In the genomic region with DNA sequence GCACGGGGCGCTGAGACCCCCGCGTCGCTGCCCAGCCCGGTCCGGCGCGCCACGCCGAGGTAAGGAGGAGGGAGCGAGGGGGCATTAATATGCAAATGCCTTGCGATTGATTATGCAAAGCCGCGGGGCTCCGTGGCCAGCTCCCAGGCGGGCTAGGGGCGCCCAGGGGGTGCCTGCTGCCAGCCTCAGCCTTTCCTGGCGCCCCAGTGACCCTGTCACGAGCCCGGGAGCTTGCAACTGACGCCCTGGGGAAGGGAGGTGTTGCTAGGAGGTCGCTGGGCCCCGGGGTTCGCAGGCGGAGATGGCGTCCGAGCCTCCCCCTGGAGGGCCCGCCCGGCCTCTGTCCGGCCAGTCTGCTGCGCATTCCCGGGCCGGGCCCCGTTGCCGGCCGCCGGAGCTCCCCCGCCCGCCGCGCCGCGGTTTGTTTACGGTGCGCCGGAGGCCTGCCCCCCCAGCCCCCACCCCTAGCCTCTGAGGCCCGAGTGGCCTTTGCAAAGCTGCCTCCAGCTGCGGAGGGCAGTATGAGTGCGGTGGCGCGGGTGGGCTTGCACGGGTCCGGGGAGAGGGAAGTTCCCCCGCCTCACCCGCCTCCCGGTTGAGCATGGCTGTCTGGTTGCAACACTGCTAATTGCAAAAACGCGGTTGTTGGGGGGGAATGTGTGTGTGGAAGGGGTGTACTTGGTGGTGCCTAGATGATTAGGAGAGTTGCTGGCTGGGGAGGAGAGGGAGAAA, we compare ENCODE assay signal across 9 cellular contexts. TPM values are rescaled to one million over a fixed set of nuclear protein-coding genes. Genes with fewer than 3 reads are reported as not detected.
DNase-seq lines count a peak whose midpoint lies in the region; ATAC-seq and TF ChIP-seq lines count a peak whose summit lies in the region.
"Had no signal": no experiment of that assay in that cellular context is flagged by ENCODE, and none has a peak within 500 bp of the region (broad histone marks: within the 10 kb centered on the region; RNA-seq: fewer than 3 reads in every experiment).

No MANE protein-coding gene starts in this region.

- peak overlapping the region; percentile 86 to 97 (median 94) for H3K4me3 Mint-ChIP-seq in naive thymus-derived CD4-positive, alpha-beta T cell

- H3K36me3 Mint-ChIP-seq in naive thymus-derived CD4-positive, alpha-beta T cell: peaks cover 0 to 5% (median 0%) of the 10 kb centered on the region in 5 donors

- peak; percentile 21 for ATAC-seq in GM19023 (IDR thresholded peaks at IDR 0.05; ENCODE audit: unreplicated experiment)
- ATAC-seq in naive thymus-derived CD4-positive, alpha-beta T cell: peak; percentile 43

- intact Hi-C loops in naive thymus-derived CD4-positive, alpha-beta T cell (cut with micrococcal nuclease): loop anchor here (1.0 to 5.0 kb wide), 4 partner anchors 33 to 104 kb away; a partner anchor contains a TSS

- H3K36me3 ChIP-seq in esophagus (ENCODE audit: control insufficient read depth in 2 of 2, insufficient read depth in 2 of 2, low read length in 1 of 2): no peaks in the 10 kb centered on the region
- peaks cover 0 to 3% (median 0%) of the 10 kb centered on the region in 3 experiments for H3K36me3 ChIP-seq in naive thymus-derived CD4-positive, alpha-beta T cell (ENCODE audit: control insufficient read depth in 2 of 3, insufficient read depth in 3 of 3, low read length in 3 of 3)

- peaks cover 0 to 55% (median 0%) of the 10 kb centered on the region in 5 donors for H3K27me3 Mint-ChIP-seq in naive thymus-derived CD4-positive, alpha-beta T cell

- no peaks in the 10 kb centered on the region for H3K9me3 Mint-ChIP-seq in naive thymus-derived CD4-positive, alpha-beta T cell

- H3K27me3 ChIP-seq in esophagus (ENCODE audit: control insufficient read depth in 1 of 2, insufficient read depth in 2 of 2, low read length in 2 of 2): no peaks in the 10 kb centered on the region
- no peaks in the 10 kb centered on the region for H3K27me3 ChIP-seq in naive thymus-derived CD4-positive, alpha-beta T cell (ENCODE audit: control insufficient read depth in 2 of 2, insufficient read depth in 2 of 2, low read length in 2 of 2)

- WGBS in esophagus, 2 donors: 1% methylated on average over 38 to 59 of the region's 59 CpGs

- POLR2A ChIA-PET in AG04449 (lab: Yijun Ruan, JAX): interaction anchor here (0.9 kb wide), 1 partner anchor 75 kb away, joined by 3 read pairs; no protein-coding TSS in a partner anchor
- POLR2A ChIA-PET in naive thymus-derived CD4-positive, alpha-beta T cell (lab: Charles Lee): interaction anchor here (0.9 to 7.2 kb wide), 11 partner anchors 8 to 59 kb away, joined by 3 to 62 read pairs (median 6); a partner anchor contains a TSS

- DNase-seq in AG04449 (ENCODE audit: low read depth, low spot score): no peak
- peak; percentile 56 for DNase-seq in HuH-7 (ENCODE audit: low spot score)
- DNase-seq in naive thymus-derived CD4-positive, alpha-beta T cell: peak in 4 of 9 donors; percentile 16 to 52 (median 35)
- DNase-seq in DMS153 treated with DMSO at 0.1 percent for 48 hours (lab: John Stamatoyannopoulos, UW; ENCODE audit: unreplicated experiment): no peak
- DNase-seq in GM19240 (ENCODE audit: insufficient read length, low spot score): no peak

- H3K4me3 ChIP-seq in AG04449 (ENCODE audit: low read depth, low read length) (peak overlapping the region; percentile 90), WI38 (ENCODE audit: low read depth, low read length) (peak overlapping the region; percentile 94), esophagus (ENCODE audit: low read depth in 1 of 2, low read length in 2 of 2) (peak overlapping the region; percentile 57 to 90)
- peak overlapping the region; percentile 81 for H3K4me3 ChIP-seq in naive thymus-derived CD4-positive, alpha-beta T cell (ENCODE audit: low read length)

- peaks cover 17 to 23% of the 10 kb centered on the region in 2 donors for H3K4me1 ChIP-seq in esophagus (ENCODE audit: control insufficient read depth in 2 of 2, insufficient read depth in 2 of 2, low read length in 1 of 2)
- H3K4me1 ChIP-seq in naive thymus-derived CD4-positive, alpha-beta T cell (ENCODE audit: control insufficient read depth in 2 of 2, insufficient read depth in 2 of 2, low read length in 2 of 2): peaks cover 23 to 40% of the 10 kb centered on the region in 2 donors

- peaks cover 34 to 56% (median 48%) of the 10 kb centered on the region in 7 donors for H3K4me1 Mint-ChIP-seq in naive thymus-derived CD4-positive, alpha-beta T cell

- peaks cover 0 to 2% of the 10 kb centered on the region in 2 donors for H3K9me3 ChIP-seq in esophagus (ENCODE audit: control insufficient read depth in 2 of 2, insufficient read depth in 1 of 2, low read depth in 1 of 2, low read length in 1 of 2)
- H3K9me3 ChIP-seq in naive thymus-derived CD4-positive, alpha-beta T cell (ENCODE audit: control insufficient read depth in 2 of 3, low read length in 3 of 3): no peaks in the 10 kb centered on the region

- H3K27ac ChIP-seq in esophagus (ENCODE audit: low read depth in 2 of 2, low read length in 1 of 2): peak overlapping the region; percentile 65 to 87
- peak overlapping the region; percentile 84 for H3K27ac ChIP-seq in naive thymus-derived CD4-positive, alpha-beta T cell (ENCODE audit: low read depth, low read length)

- TF ChIP-seq CTCF in AG04449 (IDR thresholded peaks at IDR 0.05; ENCODE audit: insufficient read depth, low read length, missing control alignments) (no peak), WI38 (IDR thresholded peaks at IDR 0.05; ENCODE audit: low read depth, low read length) (no peak)

- H3K27ac Mint-ChIP-seq in naive thymus-derived CD4-positive, alpha-beta T cell: peak overlapping the region in 8 of 9 donors; percentile 77 to 95 (median 89)

- CTCF ChIA-PET in AG04449 (lab: Yijun Ruan, JAX): interaction anchor here (1.3 to 6.3 kb wide), 8 partner anchors 14 to 105 kb away, joined by 4 to 153 read pairs (median 12); no protein-coding TSS in a partner anchor
- CTCF ChIA-PET in naive thymus-derived CD4-positive, alpha-beta T cell (lab: Charles Lee): interaction anchor here (0.6 to 11.1 kb wide), 11 partner anchors 10 to 105 kb away, joined by 3 to 127 read pairs (median 5); a partner anchor contains a TSS

RNA-seq across cellular contexts. Expression of a gene that starts 0.4 kb away (rescaled TPM):
- polyA plus RNA-seq in esophagus: 10 to 100 TPM; 10.5 to 11.0 TPM
- total RNA-seq in naive thymus-derived CD4-positive, alpha-beta T cell: 10 to 100 TPM in 4 of 5 experiments, 1 to 10 TPM in 1; 3.2 to 55.9 (median 48.4) TPM
- polyA plus RNA-seq in naive thymus-derived CD4-positive, alpha-beta T cell: 10 to 100 TPM; 17.7 to 26.2 TPM

RNA-seq across cellular contexts. Expression of a gene that starts 9.0 kb away (rescaled TPM):
- polyA plus RNA-seq in esophagus: 10 to 100 TPM; 37.7 to 43.7 TPM
- 100 to 1,000 TPM in 1 of 5 experiments, 10 to 100 TPM in 4; 82.9 to 103 (median 91.4) TPM for total RNA-seq in naive thymus-derived CD4-positive, alpha-beta T cell
- 10 to 100 TPM; 46.7 to 62.7 TPM for polyA plus RNA-seq in naive thymus-derived CD4-positive, alpha-beta T cell

RNA-seq across cellular contexts. Expression of a gene that starts 37.2 kb away (rescaled TPM):
- 10 to 100 TPM; 23.6 to 24.6 TPM for polyA plus RNA-seq in esophagus
- 10 to 100 TPM in 4 of 5 experiments, 1 to 10 TPM in 1; 3.6 to 34.2 (median 17.3) TPM for total RNA-seq in naive thymus-derived CD4-positive, alpha-beta T cell
- 10 to 100 TPM in 1 of 2 donors, 1 to 10 TPM in 1; 4.7 to 11.2 TPM for polyA plus RNA-seq in naive thymus-derived CD4-positive, alpha-beta T cell

RNA-seq across cellular contexts. Expression of a gene that starts 48.0 kb away (rescaled TPM):
- under 1 TPM; 0.26 to 0.29 TPM for polyA plus RNA-seq in esophagus
- total RNA-seq in naive thymus-derived CD4-positive, alpha-beta T cell: not detected
- polyA plus RNA-seq in naive thymus-derived CD4-positive, alpha-beta T cell: not detected
- total RNA-seq: renal cortical epithelial cell had no signal

RNA-seq across cellular contexts. Expression of a gene that starts 58.6 kb away (rescaled TPM):
- 10 to 100 TPM; 42.1 to 59.5 TPM for polyA plus RNA-seq in esophagus
- 100 to 1,000 TPM in 4 of 5 experiments, 10 to 100 TPM in 1; 97.0 to 145 (median 113) TPM for total RNA-seq in naive thymus-derived CD4-positive, alpha-beta T cell
- polyA plus RNA-seq in naive thymus-derived CD4-positive, alpha-beta T cell: 10 to 100 TPM in 1 of 2 donors, 1 to 10 TPM in 1; 8.0 to 11.3 TPM
